Comparison of ENCODE assay signal across 1 cellular context in genomic region chr19:39390759-39391592, GRCh38.
TF ChIP-seq lines count a peak whose summit lies in the region.

Gene MED29, plus strand, starts transcription at chr19:39391378. Its CDS starts 45 bp downstream, at chr19:39391423.
Gene PAF1, minus strand, starts transcription at chr19:39391106. Its CDS starts 242 bp downstream, at chr19:39390864.

TF ChIP-seq in K562, 482 proteins besides CTCF, POLR2A, EP300 and RAD21 (continued from another document and continues in another):
- TF ChIP-seq AFF1 (IDR thresholded peaks at IDR 0.05; ENCODE audit: low read depth in 1 of 2, partially characterized antibody in 2 of 2) (peak in 1 of 2 experiments; percentile 78), RBM15 (IDR thresholded peaks at IDR 0.05; ENCODE audit: insufficient read depth, low read length) (no peak), ZNF518B (CRISPR knock-in tag; IDR thresholded peaks at IDR 0.05) (no peak), SIN3B (IDR thresholded peaks at IDR 0.05; ENCODE audit: low read depth) (peak; percentile 91), SP2 (IDR thresholded peaks at IDR 0.05; ENCODE audit: extremely low read depth, low read depth, low read length, poor library complexity, severe bottlenecking) (peak; percentile 68), NFE2 (IDR thresholded peaks at IDR 0.05; ENCODE audit: low read depth) (peak; percentile 94), ATF3 (IDR thresholded peaks at IDR 0.05) (peak; percentile 96), ATF3 (CRISPR knock-in tag; conservative IDR thresholded peaks at IDR 0.05) (0 out of 2 replicates have a peak, but pooled peaks have one; percentile 70), DIDO1 (tag; IDR thresholded peaks at IDR 0.05; ENCODE audit: low read depth) (0 out of 2 replicates have a peak, but pooled peaks have one; percentile 38), PKNOX1 (IDR thresholded peaks at IDR 0.05) (peak; percentile 99), CBX2 (IDR thresholded peaks at IDR 0.05; ENCODE audit: insufficient read depth, low read length, poor library complexity, severe bottlenecking) (no peak), KLF1 (tag; IDR thresholded peaks at IDR 0.05) (0 out of 2 replicates have a peak, but pooled peaks have one; percentile 14), PCBP2 (IDR thresholded peaks at IDR 0.05; ENCODE audit: low read depth, low read length, poor library complexity, severe bottlenecking) (no peak), MYC (IDR thresholded peaks at IDR 0.05; ENCODE audit: low read depth, low read length) (no peak; the same call in 1 of the 2 replicates), MYC (CRISPR knock-in tag; IDR thresholded peaks at IDR 0.05; ENCODE audit: borderline replicate concordance, low read depth) (0 out of 2 replicates have a peak, but pooled peaks have one; percentile 39), ETV5 (CRISPR knock-in tag; IDR thresholded peaks at IDR 0.05; ENCODE audit: low read depth) (peak; percentile 76), ZFX (CRISPR knock-in tag; IDR thresholded peaks at IDR 0.05) (peak; percentile 93), FOXK1 (CRISPR knock-in tag; IDR thresholded peaks at IDR 0.05; ENCODE audit: borderline replicate concordance) (peak; percentile 28; the same call in 1 of the 2 replicates), CEBPG (CRISPR knock-in tag; IDR thresholded peaks at IDR 0.05) (peak; percentile 79), CEBPG (tag; conservative IDR thresholded peaks at IDR 0.05 in 1 of 2, IDR thresholded peaks at IDR 0.05 in 1 of 2) (peak; percentile 76 to 97; a peak in 3 of 4 replicates), HLTF (IDR thresholded peaks at IDR 0.05) (no peak), XRCC3 (IDR thresholded peaks at IDR 0.05) (no peak), HEY1 (CRISPR knock-in tag; IDR thresholded peaks at IDR 0.05; ENCODE audit: borderline replicate concordance) (no peak), PBX2 (CRISPR knock-in tag; IDR thresholded peaks at IDR 0.05; ENCODE audit: low read depth) (peak; percentile 37; the same call in 1 of the 2 replicates), PBX2 (tag; conservative IDR thresholded peaks at IDR 0.05; ENCODE audit: low read depth) (peak; percentile 98), ZNF639 (CRISPR knock-in tag; conservative IDR thresholded peaks at IDR 0.05 in 1 of 2, IDR thresholded peaks at IDR 0.05 in 1 of 2) (peak in 1 of 2 experiments; percentile 81; a peak in 1 of 4 replicates), RBBP5 (IDR thresholded peaks at IDR 0.05; ENCODE audit: borderline replicate concordance, insufficient read depth, low read length, poor library complexity, severe bottlenecking) (peak; percentile 83), CAMTA2 (CRISPR knock-in tag; conservative IDR thresholded peaks at IDR 0.05) (no peak), RBFOX2 (IDR thresholded peaks at IDR 0.05; ENCODE audit: low read depth, low read length) (peak; percentile 96), HNRNPH1 (optimal IDR thresholded peaks at IDR 0.05; ENCODE audit: low read depth, low read length) (no peak), TRIM28 (IDR thresholded peaks at IDR 0.05) (0 out of 2 replicates have a peak, but pooled peaks have one; percentile 31), HDAC3 (IDR thresholded peaks at IDR 0.05; ENCODE audit: borderline replicate concordance, partially characterized antibody) (no peak), FOXA1 (IDR thresholded peaks at IDR 0.05; ENCODE audit: borderline replicate concordance) (no peak), ZNF431 (CRISPR knock-in tag; IDR thresholded peaks at IDR 0.05) (0 out of 2 replicates have a peak, but pooled peaks have one; percentile 47), RERE (CRISPR knock-in tag; IDR thresholded peaks at IDR 0.05; ENCODE audit: borderline replicate concordance) (0 out of 2 replicates have a peak, but pooled peaks have one; percentile 93), EGR1 (conservative IDR thresholded peaks at IDR 0.05) (peak; percentile 56), ZNF232 (CRISPR knock-in tag; IDR thresholded peaks at IDR 0.05) (0 out of 2 replicates have a peak, but pooled peaks have one; percentile 24)
